1 cellular context compared by ENCODE assay signal in genomic region chr12:15928870-15929571, GRCh38.
TF ChIP-seq lines count a peak whose summit lies in the region.

No MANE protein-coding gene starts in this region.

TF ChIP-seq in GM12878, 131 proteins besides CTCF, POLR2A, EP300 and RAD21:
- peak; percentile 71 for TF ChIP-seq IKZF1 (conservative IDR thresholded peaks at IDR 0.05)
- TF ChIP-seq MLLT1 (IDR thresholded peaks at IDR 0.05), result peak; percentile 63; the same call in 1 of the 2 replicates
- no peak for TF ChIP-seq RBBP5 (conservative IDR thresholded peaks at IDR 0.05)
- no peak for TF ChIP-seq MEF2A (IDR thresholded peaks at IDR 0.05; ENCODE audit: insufficient read depth, low read depth, low read length)
- TF ChIP-seq ZNF687 (IDR thresholded peaks at IDR 0.05), result peak; percentile 38; the same call in 1 of the 2 replicates
- 0 out of 2 replicates have a peak, but pooled peaks have one; percentile 18 for TF ChIP-seq PKNOX1 (IDR thresholded peaks at IDR 0.05)
- peak; percentile 76; the same call in 1 of the 2 replicates for TF ChIP-seq GATAD2B (conservative IDR thresholded peaks at IDR 0.05; ENCODE audit: low read depth)
- TF ChIP-seq BCL3 (IDR thresholded peaks at IDR 0.05; ENCODE audit: borderline replicate concordance, insufficient read depth, low read depth, low read length, poor library complexity, severe bottlenecking), result peak; percentile 51
- TF ChIP-seq ZBED1 (IDR thresholded peaks at IDR 0.05; ENCODE audit: borderline replicate concordance), result no peak
- TF ChIP-seq SMARCA5 (IDR thresholded peaks at IDR 0.05), result 0 out of 2 replicates have a peak, but pooled peaks have one; percentile 35
- TF ChIP-seq IRF4 (IDR thresholded peaks at IDR 0.05; ENCODE audit: low read depth, low read length), result peak; percentile 86; the same call in 1 of the 2 replicates
- peak; percentile 90 for TF ChIP-seq MEF2B (IDR thresholded peaks at IDR 0.05; ENCODE audit: partially characterized antibody, poor library complexity, severe bottlenecking)
- no peak for TF ChIP-seq MXI1 (IDR thresholded peaks at IDR 0.05; ENCODE audit: low read depth, low read length)
- peak; percentile 29; the same call in 1 of the 2 replicates for TF ChIP-seq RUNX3 (IDR thresholded peaks at IDR 0.05; ENCODE audit: low read length)
- peak; percentile 47; the same call in 1 of the 2 replicates for TF ChIP-seq ZNF24 (IDR thresholded peaks at IDR 0.05)
- no peak for TF ChIP-seq CEBPZ (IDR thresholded peaks at IDR 0.05; ENCODE audit: low read depth, low read length)
- peak; percentile 53; the same call in 1 of the 2 replicates for TF ChIP-seq RELB (IDR thresholded peaks at IDR 0.05; ENCODE audit: low read depth)
- no peak for TF ChIP-seq ATF2 (IDR thresholded peaks at IDR 0.05; ENCODE audit: low read length)
- TF ChIP-seq DPF2 (IDR thresholded peaks at IDR 0.05), result 0 out of 2 replicates have a peak, but pooled peaks have one; percentile 26
- TF ChIP-seq IKZF2 (IDR thresholded peaks at IDR 0.05), result peak; percentile 48 to 56; a peak in 2 of 4 replicates
- TF ChIP-seq NR2F1 (conservative IDR thresholded peaks at IDR 0.05), result peak; percentile 42; the same call in 1 of the 2 replicates
- no peak for TF ChIP-seq ZNF207 (IDR thresholded peaks at IDR 0.05; ENCODE audit: borderline replicate concordance)
- peak; percentile 75 for TF ChIP-seq TCF12 (IDR thresholded peaks at IDR 0.05; ENCODE audit: low read depth, low read length)
- no peak for TF ChIP-seq BCLAF1 (IDR thresholded peaks at IDR 0.05)
- peak; percentile 53 for TF ChIP-seq JUNB (IDR thresholded peaks at IDR 0.05)
